9 cellular contexts compared by ENCODE assay signal in genomic region chrX:2829469-2830246, GRCh38. TPM values are rescaled to one million over a fixed set of nuclear protein-coding genes. Genes with fewer than 3 reads are reported as not detected.
A peak's percentile ranks its signal among the peaks of the same experiment; 100 is the strongest.
DNase-seq lines count a peak whose midpoint lies in the region; ATAC-seq and TF ChIP-seq lines count a peak whose summit lies in the region.
"Had no signal": no experiment of that assay in that cellular context is flagged by ENCODE, and none has a peak within 500 bp of the region (broad histone marks: within the 10 kb centered on the region; RNA-seq: fewer than 3 reads in every experiment).

No MANE protein-coding gene starts in this region.

- peaks cover 11% of the 10 kb centered on the region for H3K23me2 ChIP-seq in H9 (ENCODE audit: insufficient read length, low read depth, low read length, poor library complexity, severe bottlenecking)

- WGBS in H9 (ENCODE audit: extremely low coverage, insufficient read length, low lambda C conversion rate) = no CpG with 5 or more reads among the region's 62 CpGs
- WGBS in body of pancreas, 2 donors = 0 to 12% methylated on average over 1 to 24 of the region's 62 CpGs
- 2 to 22% (median 11%) methylated on average over 17 to 61 of the region's 62 CpGs for WGBS in stomach, 5 donors

- no peaks in the 10 kb centered on the region for H4K20me1 ChIP-seq in H9 (ENCODE audit: control insufficient read depth, insufficient read depth, insufficient read length)

- TF ChIP-seq POLR2A in body of pancreas (IDR thresholded peaks at IDR 0.05) (no peak), stomach (IDR thresholded peaks at IDR 0.05) (no peak)

- H3K27ac ChIP-seq in H9 (ENCODE audit: insufficient read length, low read depth, low read length) (no peak overlapping the region), body of pancreas (no peak overlapping the region), stomach (peak overlapping the region in 2 of 5 donors; percentile 29 to 35)

- no peak overlapping the region for H4K5ac ChIP-seq in H9 (ENCODE audit: insufficient read length, low read depth, low read length)

- no peak overlapping the region for H3T11ph ChIP-seq in H9 (ENCODE audit: low read length)

- H3K4me3 ChIP-seq in body of pancreas (peak overlapping the region; percentile 22 to 25), stomach (peak overlapping the region; percentile 49 to 66 (median 52))

- H3K27me3 ChIP-seq in H9 (ENCODE audit: insufficient read depth, low read length) = no peaks in the 10 kb centered on the region; the same call in 1 of the 2 replicates
- no peaks in the 10 kb centered on the region for H3K27me3 ChIP-seq in body of pancreas
- H3K27me3 ChIP-seq in stomach = peaks cover 0 to 19% (median 15%) of the 10 kb centered on the region in 3 donors

- H3K14ac ChIP-seq in H9 (ENCODE audit: insufficient read depth, low read length) = peak overlapping the region; percentile 82

- TF ChIP-seq CTCF in H9 (conservative IDR thresholded peaks at IDR 0.05) (no peak), body of pancreas (IDR thresholded peaks at IDR 0.05) (no peak), stomach (IDR thresholded peaks at IDR 0.05) (no peak)

- no peak for DNase-seq in H9
- no peak for DNase-seq in body of pancreas
- peak; percentile 15 for DNase-seq in left kidney (ENCODE audit: low read depth, low spot score)
- no peak for DNase-seq in stomach
- no peak for DNase-seq in OCI-M1 (lab: John Stamatoyannopoulos, UW)
- no peak for DNase-seq in NCI-H774 (lab: John Stamatoyannopoulos, UW)
- no peak for DNase-seq in DMS 273 (lab: John Stamatoyannopoulos, UW; ENCODE audit: unreplicated experiment)

- H3K23ac ChIP-seq in H9 (ENCODE audit: insufficient read length, low read depth, low read length) = no peak overlapping the region

- H3K4me1 ChIP-seq in H9 (ENCODE audit: insufficient read depth, low read length) = peaks cover 5% of the 10 kb centered on the region
- H3K4me1 ChIP-seq in body of pancreas = peaks cover 10% of the 10 kb centered on the region
- H3K4me1 ChIP-seq in stomach = peaks cover 0 to 29% (median 6%) of the 10 kb centered on the region in 4 donors

- peak overlapping the region in 1 of 2 experiments; percentile 78; a peak in 4 of 5 replicates for H3K4me3 Mint-ChIP-seq in H9

- H3K36me3 ChIP-seq in body of pancreas (replicated peaks in 1 of 2; ENCODE audit: insufficient read depth in 1 of 2, low read depth in 2 of 2) = no peaks in the 10 kb centered on the region
- no peaks in the 10 kb centered on the region for H3K36me3 ChIP-seq in stomach

- peaks cover 0 to 2% of the 10 kb centered on the region in 2 experiments; a peak in 3 of 5 replicates for H3K9me3 Mint-ChIP-seq in H9
- H3K9me3 Mint-ChIP-seq: activated naive CD4-positive, alpha-beta T cell treated with anti-CD3 and anti-CD28 coated beads, Interleukin-2, amount 50 U/mL, for 72 hours had no signal

- no peak overlapping the region for H2AK5ac ChIP-seq in H9 (ENCODE audit: insufficient read length, low read length)

- H2BK20ac ChIP-seq in H9 (ENCODE audit: low read depth, low read length, poor library complexity, severe bottlenecking) = no peak overlapping the region

- no peaks in the 10 kb centered on the region; the same call in 1 of the 2 replicates for H3K79me2 ChIP-seq in H9 (ENCODE audit: insufficient read depth, low read length)

- no peak overlapping the region for H3K9ac ChIP-seq in H9 (ENCODE audit: extremely low read depth, insufficient read length, low read length)

- no peaks in the 10 kb centered on the region for H3K27me3 Mint-ChIP-seq in H9 (ENCODE audit: low read depth)

- H2BK15ac ChIP-seq in H9 (ENCODE audit: low read depth, low read length) = no peak overlapping the region

- peaks cover 34 to 36% (median 34%) of the 10 kb centered on the region in 3 experiments for H3K36me3 Mint-ChIP-seq in H9 (ENCODE audit: insufficient read depth in 1 of 3, low read depth in 3 of 3)
- H3K36me3 Mint-ChIP-seq: activated naive CD4-positive, alpha-beta T cell treated with anti-CD3 and anti-CD28 coated beads, Interleukin-2, amount 50 U/mL, for 72 hours had no signal

- no peak overlapping the region for H3K56ac ChIP-seq in H9 (ENCODE audit: insufficient read length, low read depth, low read length)

- no peak overlapping the region for H2BK12ac ChIP-seq in H9 (ENCODE audit: insufficient read length, low read depth, low read length)

- peak overlapping the region; percentile 66 for H3K4me2 ChIP-seq in H9 (ENCODE audit: insufficient read depth, insufficient read length, low read length)

- no peak overlapping the region for H2BK120ac ChIP-seq in H9 (ENCODE audit: low read depth, low read length, poor library complexity, severe bottlenecking)

- no peak overlapping the region for H3K18ac ChIP-seq in H9 (ENCODE audit: insufficient read length, low read depth, low read length)

- intact Hi-C loops in body of pancreas (cut with DNase I) (no loop called here), stomach (cut with DNase I; ENCODE audit: low total_unique reads) (no loop called here)

- H3K79me1 ChIP-seq in H9 (ENCODE audit: insufficient read depth, low read depth, low read length, poor library complexity, severe bottlenecking) = peaks cover 3% of the 10 kb centered on the region

- H3K9me3 ChIP-seq in H9 (ENCODE audit: control insufficient read depth, low read depth, low read length) = no peaks in the 10 kb centered on the region
- H3K9me3 ChIP-seq in body of pancreas = no peaks in the 10 kb centered on the region
- H3K9me3 ChIP-seq in stomach = no peaks in the 10 kb centered on the region

- peaks cover 10 to 13% of the 10 kb centered on the region in 2 experiments for H3K4me1 Mint-ChIP-seq in H9

- TF ChIP-seq EP300 in stomach (IDR thresholded peaks at IDR 0.05) = no peak

- no peak overlapping the region for H2AFZ ChIP-seq in H9 (ENCODE audit: low read length)

- no peak overlapping the region for H4K91ac ChIP-seq in H9 (ENCODE audit: insufficient read length, low read depth, low read length)

- ATAC-seq in body of pancreas (no peak), GM18502 (IDR thresholded peaks at IDR 0.05; ENCODE audit: poor library complexity, unreplicated experiment) (no peak)
- ATAC-seq: activated naive CD4-positive, alpha-beta T cell treated with anti-CD3 and anti-CD28 coated beads, Interleukin-2, amount 50 U/mL, for 72 hours had no signal

- no peak overlapping the region for H4K8ac ChIP-seq in H9 (replicated peaks; ENCODE audit: insufficient read length, low read depth, low read length)

- no peak overlapping the region; a peak in 1 of 7 replicates for H3K27ac Mint-ChIP-seq in H9
- H3K27ac Mint-ChIP-seq: activated naive CD4-positive, alpha-beta T cell treated with anti-CD3 and anti-CD28 coated beads, Interleukin-2, amount 50 U/mL, for 72 hours had no signal

- H2BK5ac ChIP-seq in H9 (ENCODE audit: insufficient read length, low read length) = no peak overlapping the region

- no peak overlapping the region for H3K4ac ChIP-seq in H9 (ENCODE audit: low read depth, low read length)

RNA-seq across cellular contexts. Expression of gene GYG2, which starts 0.9 kb away (rescaled TPM):
- 95.9 and 99.9 TPM in 2 replicates for total RNA-seq in H9 (2021)
- total RNA-seq in body of pancreas = 10 to 100 TPM in 1 of 2 donors, 1 to 10 TPM in 1; 6.0 to 21.4 TPM
- 1 to 10 TPM; 5.3 to 6.2 (median 5.8) TPM for total RNA-seq in stomach
- polyA plus RNA-seq in stomach = 1 to 10 TPM; 2.2 to 5.7 (median 5.1) TPM
- total RNA-seq: activated naive CD4-positive, alpha-beta T cell treated with anti-CD3 and anti-CD28 coated beads, Interleukin-2, amount 50 U/mL, for 72 hours had no signal
